ENCODE assay signal across 17 cellular contexts in the genomic region with DNA sequence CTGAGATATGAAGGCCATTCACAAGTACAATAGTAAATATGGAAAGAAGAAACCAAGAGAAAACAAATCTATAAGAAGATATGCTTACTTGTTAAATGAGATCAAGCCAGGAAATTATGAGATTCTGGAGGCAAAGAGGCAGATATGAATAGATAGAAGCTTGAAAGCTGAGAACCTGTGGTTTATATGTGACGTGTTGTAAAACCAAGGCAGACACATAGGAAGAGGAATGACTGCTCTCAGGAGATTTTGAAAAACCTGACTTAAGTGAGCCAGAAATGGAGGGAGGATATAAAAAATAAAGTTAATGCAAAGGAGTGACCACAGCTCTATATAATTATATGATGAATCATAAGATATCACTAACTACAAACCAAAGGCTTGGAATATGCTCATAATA.
DNase-seq lines count a peak whose midpoint lies in the region; ATAC-seq, FAIRE-seq and TF ChIP-seq lines count a peak whose summit lies in the region.
"Had no signal": no experiment of that assay in that cellular context is flagged by ENCODE, and none has a peak within 500 bp of the region (broad histone marks: within the 10 kb centered on the region; RNA-seq: fewer than 3 reads in every experiment).

No MANE protein-coding gene starts in this region.

- H3K27ac ChIP-seq in astrocyte (ENCODE audit: low read depth, low read length), result no peak overlapping the region
- H3K27ac ChIP-seq: BLaER1, GM23248, HL-60 had no signal

- no peak overlapping the region for H3K4me3 Mint-ChIP-seq in astrocyte (ENCODE audit: unreplicated experiment)
- H3K4me3 Mint-ChIP-seq: CD4-positive, CD25-positive, alpha-beta regulatory T cell had no signal

- H3K4me3 ChIP-seq in astrocyte (ENCODE audit: insufficient read depth, low read depth, low read length), result no peak overlapping the region
- H3K4me3 ChIP-seq in fibroblast of villous mesenchyme (ENCODE audit: low read depth, low read length), result no peak overlapping the region
- H3K4me3 ChIP-seq: BLaER1, GM23248 had no signal

- no peak overlapping the region for H3K4me2 ChIP-seq in astrocyte (ENCODE audit: low read length)
- H3K4me2 ChIP-seq: BLaER1 had no signal

- ATAC-seq in HG03342 (IDR thresholded peaks at IDR 0.05; ENCODE audit: unreplicated experiment), result no peak
- ATAC-seq in GM21423 (IDR thresholded peaks at IDR 0.05; ENCODE audit: unreplicated experiment), result no peak
- ATAC-seq: HCT116 had no signal

- no peak overlapping the region for H3K9ac ChIP-seq in astrocyte (ENCODE audit: low read length)
- H3K9ac ChIP-seq: BLaER1, GM23248 had no signal

- H4K20me1 ChIP-seq in astrocyte (ENCODE audit: insufficient read depth, low read length), result no peaks in the 10 kb centered on the region
- H4K20me1 ChIP-seq: BLaER1 had no signal

- no peak overlapping the region for H3K27ac Mint-ChIP-seq in astrocyte (ENCODE audit: unreplicated experiment)
- H3K27ac Mint-ChIP-seq: CD4-positive, CD25-positive, alpha-beta regulatory T cell had no signal

- H3K9me3 Mint-ChIP-seq in astrocyte (ENCODE audit: unreplicated experiment), result peaks cover 6% of the 10 kb centered on the region

- no peaks in the 10 kb centered on the region for H3K9me3 ChIP-seq in astrocyte (ENCODE audit: insufficient read depth, low read depth, low read length)
- H3K9me3 ChIP-seq: BLaER1 had no signal

- no peaks in the 10 kb centered on the region for H3K27me3 Mint-ChIP-seq in astrocyte (ENCODE audit: low read depth, unreplicated experiment)
- H3K27me3 Mint-ChIP-seq: CD4-positive, CD25-positive, alpha-beta regulatory T cell had no signal

- no peak for TF ChIP-seq CTCF in astrocyte (IDR thresholded peaks at IDR 0.05; ENCODE audit: insufficient read depth, low read depth, low read length)
- no peak for TF ChIP-seq CTCF in fibroblast of villous mesenchyme (IDR thresholded peaks at IDR 0.05; ENCODE audit: insufficient read depth, low read depth, low read length)

- H3K4me1 Mint-ChIP-seq in astrocyte (ENCODE audit: low read depth, unreplicated experiment), result peaks cover 3% of the 10 kb centered on the region
- H3K4me1 Mint-ChIP-seq: CD4-positive, CD25-positive, alpha-beta regulatory T cell had no signal

- H3K36me3 Mint-ChIP-seq in astrocyte (ENCODE audit: low read depth, unreplicated experiment), result no peaks in the 10 kb centered on the region
- H3K36me3 Mint-ChIP-seq: CD4-positive, CD25-positive, alpha-beta regulatory T cell had no signal

- FAIRE-seq in astrocyte (lab: Jason Lieb, UNC), result no peak
- FAIRE-seq: H54 had no signal

- H3K36me3 ChIP-seq in astrocyte (ENCODE audit: insufficient read depth, low read length), result no peaks in the 10 kb centered on the region
- H3K36me3 ChIP-seq: BLaER1 had no signal

- H3K27me3 ChIP-seq in astrocyte (ENCODE audit: insufficient read depth, low read length), result no peaks in the 10 kb centered on the region
- H3K27me3 ChIP-seq: BLaER1 had no signal

- no peaks in the 10 kb centered on the region for H3K4me1 ChIP-seq in astrocyte (ENCODE audit: insufficient read depth, low read length)
- H3K4me1 ChIP-seq: BLaER1 had no signal

- no peak overlapping the region for H2AFZ ChIP-seq in astrocyte (ENCODE audit: low read depth, low read length)
- H2AFZ ChIP-seq: GM23248 had no signal

- DNase-seq in ELR (ENCODE audit: low read depth) (peak; percentile 3), NCI-H226 (peak; percentile 9), astrocyte (ENCODE audit: low read depth) (peak; percentile 30), fibroblast of villous mesenchyme (ENCODE audit: low read depth) (peak; percentile 3), NCI-H510A treated with DMSO at 0.1 percent for 48 hours (lab: John Stamatoyannopoulos, UW) (no peak), NCI-H146 treated with DMSO at 0.1 percent for 48 hours (lab: John Stamatoyannopoulos, UW; ENCODE audit: unreplicated experiment) (no peak)
- DNase-seq: 8988T; AML-193; CD4-positive, CD25-positive, alpha-beta regulatory T cell; DMS53; GM23248 had no signal

- no peaks in the 10 kb centered on the region for H3K79me2 ChIP-seq in astrocyte (ENCODE audit: insufficient read depth, low read length)

Comparison
In these comparisons a context has a peak if more than half of its experiments do, and no peak if none do; other contexts are left out.
1. DNase-seq: peak in ELR (single experiment), NCI-H226 (single experiment), astrocyte (single experiment) and fibroblast of villous mesenchyme (single experiment); none in NCI-H510A treated with DMSO at 0.1 percent for 48 hours (single experiment) and NCI-H146 treated with DMSO at 0.1 percent for 48 hours (single experiment).